8 cellular contexts compared by ENCODE assay signal in genomic region chr4:8419222-8420041, GRCh38. TPM values are rescaled to one million over a fixed set of nuclear protein-coding genes. Genes with fewer than 3 reads are reported as not detected.
A peak's percentile ranks its signal among the peaks of the same experiment; 100 is the strongest.
DNase-seq lines count a peak whose midpoint lies in the region.

No MANE protein-coding gene starts in this region.

- H3K9me3 Mint-ChIP-seq in dendritic cell treated with granulocyte-macrophage colony-stimulating factor and Interleukin-4, amounts not matched to agents 40 ng/mL and 50 ng/mL, for 4 days = no peaks in the 10 kb centered on the region

- peak overlapping the region; percentile 45 for H3K27ac Mint-ChIP-seq in dendritic cell treated with granulocyte-macrophage colony-stimulating factor and Interleukin-4, amounts not matched to agents 40 ng/mL and 50 ng/mL, for 4 days

- DNase-seq in stimulated activated CD4-positive, alpha-beta T cell treated with anti-CD3 and anti-CD28 coated beads, Interleukin-12 subunit alpha, Interleukin-12 subunit beta, amount 100 ng/mL, for 48 hours (ENCODE audit: low read depth in 2 of 3, low spot score in 1 of 3) = peak; percentile 57 to 65 (median 62)
- no peak for DNase-seq in stimulated activated CD4-positive, alpha-beta T cell treated with anti-CD3 and anti-CD28 coated beads, Interleukin-12 subunit alpha, Interleukin-12 subunit beta, amount 100 ng/mL, for 4 hours
- DNase-seq in HK-2 (ENCODE audit: unreplicated experiment) (peak; percentile 22), NCI-H226 (no peak), dedifferentiated amniotic fluid mesenchymal stem cell (ENCODE audit: extremely low spot score) (no peak), SK-N-DZ (ENCODE audit: low spot score) (no peak)
- DNase-seq in stimulated activated CD4-positive, alpha-beta T cell treated with anti-CD3 and anti-CD28 coated beads, TNF-alpha, amount 100 ng/mL, for 48 hours (ENCODE audit: low read depth in 3 of 3) = peak in 2 of 3 donors; percentile 32 to 64

- intact Hi-C loops in dendritic cell treated with granulocyte-macrophage colony-stimulating factor and Interleukin-4, amounts not matched to agents 40 ng/mL and 50 ng/mL, for 4 days (cut with micrococcal nuclease) = no loop called here

- H3K36me3 Mint-ChIP-seq in dendritic cell treated with granulocyte-macrophage colony-stimulating factor and Interleukin-4, amounts not matched to agents 40 ng/mL and 50 ng/mL, for 4 days (ENCODE audit: low read depth) = peaks cover 36% of the 10 kb centered on the region

- no peak overlapping the region for H3K4me3 Mint-ChIP-seq in dendritic cell treated with granulocyte-macrophage colony-stimulating factor and Interleukin-4, amounts not matched to agents 40 ng/mL and 50 ng/mL, for 4 days

- H3K4me1 Mint-ChIP-seq in dendritic cell treated with granulocyte-macrophage colony-stimulating factor and Interleukin-4, amounts not matched to agents 40 ng/mL and 50 ng/mL, for 4 days (ENCODE audit: low read depth) = peaks cover 42% of the 10 kb centered on the region

- H3K27me3 Mint-ChIP-seq in dendritic cell treated with granulocyte-macrophage colony-stimulating factor and Interleukin-4, amounts not matched to agents 40 ng/mL and 50 ng/mL, for 4 days = no peaks in the 10 kb centered on the region

RNA-seq across cellular contexts. Expression of gene ACOX3, which starts 21.1 kb away (rescaled TPM):
- polyA plus RNA-seq in SK-N-DZ (2014; cell fraction: cytosol; rRNA removed) = 10.2 and 10.7 TPM in 2 replicates
- 8.0 and 12.6 TPM in 2 replicates for polyA plus RNA-seq in SK-N-DZ (2014; cell fraction: nucleus; rRNA removed)

RNA-seq across cellular contexts. Expression of gene TRMT44, which starts 21.1 kb away (rescaled TPM):
- 12.6 and 14.7 TPM in 2 replicates for polyA plus RNA-seq in SK-N-DZ (2014; cell fraction: cytosol; rRNA removed)
- 26.7 and 31.3 TPM in 2 replicates for polyA plus RNA-seq in SK-N-DZ (2014; cell fraction: nucleus; rRNA removed)

Comparison
In these comparisons a context has a peak if more than half of its experiments do, and no peak if none do; other contexts are left out.
1. DNase-seq: peak in stimulated activated CD4-positive, alpha-beta T cell treated with anti-CD3 and anti-CD28 coated beads, Interleukin-12 subunit alpha, Interleukin-12 subunit beta, amount 100 ng/mL, for 48 hours (3 of 3), HK-2 (single experiment) and stimulated activated CD4-positive, alpha-beta T cell treated with anti-CD3 and anti-CD28 coated beads, TNF-alpha, amount 100 ng/mL, for 48 hours (2 of 3); none in stimulated activated CD4-positive, alpha-beta T cell treated with anti-CD3 and anti-CD28 coated beads, Interleukin-12 subunit alpha, Interleukin-12 subunit beta, amount 100 ng/mL, for 4 hours (single experiment), NCI-H226 (single experiment), dedifferentiated amniotic fluid mesenchymal stem cell (single experiment) and SK-N-DZ (single experiment).